ENCODE assay signal across 8 cellular contexts in the genomic region with DNA sequence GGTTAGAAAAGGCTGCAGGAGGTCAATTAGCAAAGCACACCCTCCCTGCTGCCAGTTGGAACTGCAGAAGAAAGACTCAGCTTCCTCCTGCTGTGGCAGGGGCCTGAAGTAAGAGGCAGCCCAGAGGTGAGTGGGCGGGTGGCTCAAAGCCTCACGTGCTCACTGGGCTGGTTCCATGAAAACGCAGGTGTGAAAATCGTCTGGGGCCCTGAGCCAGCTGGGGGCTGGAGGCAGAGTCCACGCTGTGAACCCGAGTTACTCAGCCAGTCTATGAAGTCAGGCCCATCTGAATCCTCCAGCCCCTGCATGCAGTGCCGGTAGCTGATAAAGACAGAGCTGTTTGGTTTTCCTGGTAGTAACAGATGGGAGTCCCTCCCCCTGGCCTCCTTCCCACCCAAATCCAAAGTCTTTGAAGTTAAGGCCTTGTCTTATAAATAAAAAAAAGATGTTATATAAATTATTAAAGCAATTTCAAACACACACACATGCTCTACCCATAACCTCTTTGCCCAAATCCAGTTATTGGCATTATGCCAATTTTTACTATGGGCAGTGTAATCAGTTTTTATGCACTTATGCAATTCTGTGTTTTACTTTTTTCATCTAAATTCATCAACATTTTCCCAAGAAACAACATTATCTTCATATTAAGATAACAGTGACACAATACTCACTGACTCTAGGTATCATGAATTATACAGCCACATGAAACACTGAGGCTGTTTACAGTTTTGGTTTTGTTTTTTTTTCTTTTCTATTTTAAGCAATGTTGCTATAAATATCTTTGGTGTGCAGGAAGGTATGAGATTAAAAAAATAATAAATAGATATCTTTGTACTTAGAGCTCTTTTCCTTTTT. TPM values are rescaled to one million over a fixed set of nuclear protein-coding genes. Genes with fewer than 3 reads are reported as not detected.
DNase-seq lines count a peak whose midpoint lies in the region; ATAC-seq and TF ChIP-seq lines count a peak whose summit lies in the region.

No MANE protein-coding gene starts in this region.

- TF ChIP-seq CTCF in RWPE1 (conservative IDR thresholded peaks at IDR 0.05; ENCODE audit: low read depth), result no peak

- intact Hi-C loops in right cardiac atrium (cut with DNase I), result no loop called here

- H3K27ac ChIP-seq in RWPE1 (peak overlapping the region; percentile 89), right cardiac atrium (ENCODE audit: low read length) (peak overlapping the region; percentile 5)

- peak overlapping the region; percentile 66 to 87 for H3K27ac Mint-ChIP-seq in activated naive CD4-positive, alpha-beta T cell treated with anti-CD3 and anti-CD28 coated beads, Interleukin-2, amount 50 U/mL, for 72 hours

- H3K9me3 Mint-ChIP-seq in activated naive CD4-positive, alpha-beta T cell treated with anti-CD3 and anti-CD28 coated beads, Interleukin-2, amount 50 U/mL, for 72 hours, result no peaks in the 10 kb centered on the region

- H3K36me3 Mint-ChIP-seq in activated naive CD4-positive, alpha-beta T cell treated with anti-CD3 and anti-CD28 coated beads, Interleukin-2, amount 50 U/mL, for 72 hours, result no peaks in the 10 kb centered on the region

- H3K4me1 ChIP-seq in right cardiac atrium (ENCODE audit: control insufficient read depth, insufficient read depth, low read length), result peaks cover 39% of the 10 kb centered on the region

- DNase-seq in DMS 273 treated with DMSO at 0.1 percent for 48 hours (lab: John Stamatoyannopoulos, UW) (peak; percentile 87), RWPE1 (ENCODE audit: low spot score) (peak; percentile 71), right cardiac atrium (peak; percentile 50 to 72 (median 70)), HuH-7 (ENCODE audit: low spot score) (no peak)
- peak; percentile 70 to 85 for DNase-seq in activated naive CD4-positive, alpha-beta T cell treated with anti-CD3 and anti-CD28 coated beads, Interleukin-2, amount 50 U/mL, for 72 hours (ENCODE audit: low spot score in 2 of 2)
- peak; percentile 63 to 77 for DNase-seq in stimulated activated CD4-positive, alpha-beta T cell treated with anti-CD3 and anti-CD28 coated beads, Interleukin-12 subunit alpha, Interleukin-12 subunit beta, amount 100 ng/mL, for 24 hours (ENCODE audit: low read depth in 2 of 2)

- CTCF ChIA-PET in RWPE1 (lab: Yijun Ruan, JAX), result interaction anchor here (0.6 to 1.0 kb wide), 4 partner anchors 12 to 47 kb away, joined by 3 to 4 read pairs (median 3); a partner anchor contains a TSS

- H3K4me3 ChIP-seq in right cardiac atrium (ENCODE audit: low read length), result no peak overlapping the region

- no peaks in the 10 kb centered on the region for H3K9me3 ChIP-seq in right cardiac atrium (ENCODE audit: control insufficient read depth, low read length)

- ATAC-seq in GM19438 (IDR thresholded peaks at IDR 0.05; ENCODE audit: low read depth, unreplicated experiment) (peak; percentile 52), HG03521 (IDR thresholded peaks at IDR 0.05; ENCODE audit: unreplicated experiment) (peak; percentile 53), right cardiac atrium (peak; percentile 66 to 80)
- ATAC-seq in activated naive CD4-positive, alpha-beta T cell treated with anti-CD3 and anti-CD28 coated beads, Interleukin-2, amount 50 U/mL, for 72 hours, result peak; percentile 70 to 85

- no peaks in the 10 kb centered on the region for H3K27me3 ChIP-seq in right cardiac atrium (ENCODE audit: control insufficient read depth, insufficient read depth)

- WGBS in right cardiac atrium, result 3% methylated on average over 7 of the region's 7 CpGs

- POLR2A ChIA-PET in RWPE1 (lab: Yijun Ruan, JAX; ENCODE audit: low non-redundant PET), result no interaction called here

RNA-seq across cellular contexts. Expression of a gene that starts 57.9 kb away (rescaled TPM):
- total RNA-seq in activated naive CD4-positive, alpha-beta T cell treated with anti-CD3 and anti-CD28 coated beads, Interleukin-2, amount 50 U/mL, for 72 hours, result 10 to 100 TPM; 26.7 to 29.2 TPM
- 10 to 100 TPM; 25.6 to 36.3 (median 30.0) TPM for total RNA-seq in right cardiac atrium
- 18.0 TPM for polyA plus RNA-seq in right cardiac atrium
